Comparison of ENCODE assay signal across 19 cellular contexts in genomic region chr3:43048470-43048869, GRCh38. TPM values are rescaled to one million over a fixed set of nuclear protein-coding genes. Genes with fewer than 3 reads are reported as not detected.
DNase-seq lines count a peak whose midpoint lies in the region; TF ChIP-seq lines count a peak whose summit lies in the region.
"Had no signal": no experiment of that assay in that cellular context is flagged by ENCODE, and none has a peak within 500 bp of the region (broad histone marks: within the 10 kb centered on the region; RNA-seq: fewer than 3 reads in every experiment).

No MANE protein-coding gene starts in this region.

- in situ Hi-C loops in brain microvascular endothelial cell (cut with HindIII; ENCODE audit: low pct_ligation_motif_present, low sequenced_read_pairs) = no loop called here

- peak; percentile 4 for DNase-seq in right atrium auricular region (ENCODE audit: low spot score)
- DNase-seq in cardiac septum (ENCODE audit: low spot score) = no peak
- peak; percentile 8 for DNase-seq in endodermal cell
- peak; percentile 44 for DNase-seq in osteocyte (ENCODE audit: extremely low spot score, unreplicated experiment)
- DNase-seq in NCI-H2081 (lab: John Stamatoyannopoulos, UW) = no peak
- no peak for DNase-seq in brain microvascular endothelial cell
- DNase-seq: ACHN; BE2C; C1 segment of cervical spinal cord; CD4-positive, CD25-positive, alpha-beta regulatory T cell; CD8-positive, alpha-beta memory T cell; COR-L47; DMS 273 treated with DMSO at 0.1 percent for 48 hours; DMS53; DND-41; EL; GM23248 had no signal

- H3K4me3 ChIP-seq in right atrium auricular region (no peak overlapping the region), endodermal cell (ENCODE audit: low read length) (no peak overlapping the region), brain microvascular endothelial cell (ENCODE audit: low read depth, low read length) (no peak overlapping the region)
- H3K4me3 ChIP-seq: GM12878, GM23248, HAP-1 had no signal

- TF ChIP-seq CTCF in right atrium auricular region (IDR thresholded peaks at IDR 0.05) (no peak), endodermal cell (conservative IDR thresholded peaks at IDR 0.05) (no peak), osteocyte (IDR thresholded peaks at IDR 0.05) (no peak), brain microvascular endothelial cell (IDR thresholded peaks at IDR 0.05; ENCODE audit: low read depth, low read length, missing control alignments) (no peak)

- H3K9ac ChIP-seq in endodermal cell (ENCODE audit: extremely low read depth, low read length, poor library complexity, severe bottlenecking) = no peak overlapping the region
- H3K9ac ChIP-seq: GM23248 had no signal

- no peaks in the 10 kb centered on the region for H3K4me1 Mint-ChIP-seq in endodermal cell
- H3K4me1 Mint-ChIP-seq in osteocyte (ENCODE audit: unreplicated experiment) = no peaks in the 10 kb centered on the region
- H3K4me1 Mint-ChIP-seq: CD4-positive, CD25-positive, alpha-beta regulatory T cell; CD8-positive, alpha-beta memory T cell had no signal

- H3K27me3 ChIP-seq in right atrium auricular region = no peaks in the 10 kb centered on the region
- no peaks in the 10 kb centered on the region for H3K27me3 ChIP-seq in endodermal cell (ENCODE audit: control insufficient read depth, insufficient read depth, low read length, poor library complexity, severe bottlenecking)
- no peaks in the 10 kb centered on the region for H3K27me3 ChIP-seq in brain microvascular endothelial cell (replicated peaks)
- H3K27me3 ChIP-seq: BE2C had no signal

- H3K9me3 Mint-ChIP-seq in endodermal cell (peaks cover 83% of the 10 kb centered on the region), osteocyte (ENCODE audit: unreplicated experiment) (peaks cover 44% of the 10 kb centered on the region)

- H3K9me3 ChIP-seq in right atrium auricular region = peaks cover 0 to 44% of the 10 kb centered on the region in 2 donors
- peaks cover 79% of the 10 kb centered on the region for H3K9me3 ChIP-seq in endodermal cell (ENCODE audit: control insufficient read depth, low read length)
- H3K9me3 ChIP-seq: BE2C, HAP-1 had no signal

- H3K27ac Mint-ChIP-seq in endodermal cell (no peak overlapping the region), osteocyte (ENCODE audit: unreplicated experiment) (no peak overlapping the region)
- H3K27ac Mint-ChIP-seq: CD4-positive, CD25-positive, alpha-beta regulatory T cell had no signal

- peaks cover 39% of the 10 kb centered on the region for H3K27me3 Mint-ChIP-seq in endodermal cell (ENCODE audit: insufficient read depth)
- H3K27me3 Mint-ChIP-seq in osteocyte (ENCODE audit: unreplicated experiment) = no peaks in the 10 kb centered on the region

- H3K36me3 ChIP-seq in right atrium auricular region (no peaks in the 10 kb centered on the region), endodermal cell (ENCODE audit: control insufficient read depth, insufficient read depth, low read length) (no peaks in the 10 kb centered on the region), brain microvascular endothelial cell (replicated peaks) (no peaks in the 10 kb centered on the region)
- H3K36me3 ChIP-seq: BE2C, HAP-1 had no signal

- intact Hi-C loops in cardiac septum (cut with DNase I) = no loop called here

- no peak overlapping the region for H3K27ac ChIP-seq in right atrium auricular region
- H3K27ac ChIP-seq in endodermal cell (ENCODE audit: low read depth, low read length) = no peak overlapping the region
- no peak overlapping the region for H3K27ac ChIP-seq in brain microvascular endothelial cell
- H3K27ac ChIP-seq: GM23248 had no signal

- no peaks in the 10 kb centered on the region for H3K4me1 ChIP-seq in right atrium auricular region
- no peaks in the 10 kb centered on the region for H3K4me1 ChIP-seq in endodermal cell (ENCODE audit: control insufficient read depth, insufficient read depth, low read length)
- H3K4me1 ChIP-seq: BE2C, HAP-1 had no signal

- H3K36me3 Mint-ChIP-seq in endodermal cell (ENCODE audit: low read depth) = peaks cover 12% of the 10 kb centered on the region
- H3K36me3 Mint-ChIP-seq in osteocyte (ENCODE audit: unreplicated experiment) = no peaks in the 10 kb centered on the region

- H3K4me3 Mint-ChIP-seq in endodermal cell (no peak overlapping the region), osteocyte (ENCODE audit: unreplicated experiment) (no peak overlapping the region)
- H3K4me3 Mint-ChIP-seq: CD4-positive, CD25-positive, alpha-beta regulatory T cell; CD8-positive, alpha-beta memory T cell had no signal

RNA-seq across cellular contexts. Expression of gene POMGNT2, which starts 57.4 kb away (rescaled TPM):
- total RNA-seq in right atrium auricular region (10 to 100 TPM; 28.0 to 33.1 TPM), cardiac septum (15.5 TPM), endodermal cell (10 to 100 TPM; 12.7 to 14.5 TPM), osteocyte (16.1 and 18.5 TPM in 2 replicates)
- polyA plus RNA-seq in endodermal cell (2013, experiment 1 of 2) = 20.4 TPM
- 18.7 TPM for polyA plus RNA-seq in endodermal cell (2013, experiment 2 of 2)

Comparison
In these comparisons a context has a peak if more than half of its experiments do, and no peak if none do; other contexts are left out.
1. DNase-seq: peak in right atrium auricular region (single experiment), endodermal cell (single experiment) and osteocyte (single experiment); none in cardiac septum (single experiment), NCI-H2081 (0 of 2) and brain microvascular endothelial cell (single experiment).